Comparison of ENCODE assay signal across 10 cellular contexts in the genomic region with DNA sequence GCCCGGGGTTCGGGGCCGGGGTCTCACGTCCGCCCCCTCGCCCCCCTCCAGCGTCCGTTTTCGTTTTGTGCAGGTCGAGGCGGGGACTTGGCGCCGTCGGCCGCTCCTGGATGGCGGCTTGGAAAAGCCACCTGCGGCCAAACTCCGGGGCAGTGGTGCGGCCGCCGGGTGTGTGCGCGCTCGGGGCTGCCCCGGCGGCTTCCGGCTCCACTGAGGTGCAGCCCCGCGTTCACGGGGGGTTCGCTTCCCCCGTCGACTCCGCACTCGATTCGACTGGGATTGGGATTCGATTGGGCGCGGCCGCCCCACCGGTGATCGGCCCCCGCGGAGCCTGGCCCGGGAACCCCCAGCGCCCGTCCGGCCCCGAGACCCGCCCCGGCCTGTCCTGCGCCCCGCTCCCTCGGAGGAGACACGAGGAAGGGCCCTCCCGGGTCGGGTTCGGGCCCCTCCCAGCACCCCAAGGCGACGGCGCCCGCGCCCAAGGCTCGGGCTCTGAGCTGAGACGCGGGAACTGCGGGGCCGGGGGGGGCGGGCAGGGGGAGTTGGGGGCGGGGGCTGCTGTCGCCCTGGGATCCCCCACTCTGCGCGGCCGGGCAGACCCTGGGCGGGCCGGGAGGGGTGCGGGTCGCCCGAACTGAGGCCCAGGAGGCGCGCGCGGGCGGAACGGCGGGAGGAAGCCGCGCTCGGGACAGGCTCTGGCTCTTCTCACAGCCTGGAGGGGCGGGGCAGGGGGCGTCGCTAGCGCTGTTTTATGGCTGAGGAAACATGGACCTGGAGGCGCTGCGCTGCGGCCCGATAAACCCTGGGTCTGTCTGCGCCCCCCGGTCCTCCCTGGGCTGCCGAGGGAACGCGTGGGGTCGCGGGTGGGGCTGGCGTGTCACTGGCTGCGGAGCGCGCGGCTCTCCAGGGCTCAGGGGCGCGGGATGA. TPM values are rescaled to one million over a fixed set of nuclear protein-coding genes. Genes with fewer than 3 reads are reported as not detected.
DNase-seq lines count a peak whose midpoint lies in the region; TF ChIP-seq lines count a peak whose summit lies in the region.
"Had no signal": no experiment of that assay in that cellular context is flagged by ENCODE, and none has a peak within 500 bp of the region (broad histone marks: within the 10 kb centered on the region; RNA-seq: fewer than 3 reads in every experiment).

No MANE protein-coding gene starts in this region.

- H3K36me3 ChIP-seq in BLaER1 (peaks cover 10% of the 10 kb centered on the region), neural cell (ENCODE audit: insufficient read depth, low read length) (no peaks in the 10 kb centered on the region)

- intact Hi-C loops in activated T-helper 1 cell treated with anti-CD3 and anti-CD28 coated beads, Interleukin-12 subunit alpha, Interleukin-12 subunit beta, Interleukin-2, Interleukin-4 antibody, amounts not matched to agents 30 ng/mL and 10 ng/mL and 1 ng/mL, durations not matched to agents 14 hours and 24 hours and 36 hours (cut with micrococcal nuclease) = loop anchor here (5.0 kb wide), 1 partner anchor 440 kb away; no protein-coding TSS in a partner anchor

- no peak overlapping the region for H3K4ac ChIP-seq in H9 (ENCODE audit: low read depth, low read length)

- H2BK20ac ChIP-seq in H9 (ENCODE audit: low read depth, low read length, poor library complexity, severe bottlenecking) = no peak overlapping the region

- H3K4me3 Mint-ChIP-seq in H9 = peak overlapping the region; percentile 41 to 61; a peak in 4 of 5 replicates
- no peak overlapping the region for H3K4me3 Mint-ChIP-seq in endothelial cell (ENCODE audit: unreplicated experiment)
- no peak overlapping the region for H3K4me3 Mint-ChIP-seq in activated T-helper 1 cell treated with anti-CD3 and anti-CD28 coated beads, Interleukin-12 subunit alpha, Interleukin-12 subunit beta, Interleukin-2, Interleukin-4 antibody, amounts not matched to agents 30 ng/mL and 10 ng/mL and 1 ng/mL, durations not matched to agents 14 hours and 24 hours and 36 hours

- H3K4me1 ChIP-seq in BLaER1 (peaks cover 16% of the 10 kb centered on the region), H9 (ENCODE audit: insufficient read depth, low read length) (0 out of 2 replicates have a peak, but pooled peaks cover 3% of the 10 kb centered on the region)

- TF ChIP-seq RAD21 in neural cell (conservative IDR thresholded peaks at IDR 0.05) = no peak

- peaks cover 82% of the 10 kb centered on the region for H3K27me3 Mint-ChIP-seq in H9 (ENCODE audit: low read depth)
- peaks cover 12% of the 10 kb centered on the region for H3K27me3 Mint-ChIP-seq in endothelial cell (ENCODE audit: unreplicated experiment)
- peaks cover 15% of the 10 kb centered on the region for H3K27me3 Mint-ChIP-seq in activated T-helper 1 cell treated with anti-CD3 and anti-CD28 coated beads, Interleukin-12 subunit alpha, Interleukin-12 subunit beta, Interleukin-2, Interleukin-4 antibody, amounts not matched to agents 30 ng/mL and 10 ng/mL and 1 ng/mL, durations not matched to agents 14 hours and 24 hours and 36 hours (ENCODE audit: insufficient read depth)

- H3K9ac ChIP-seq in BLaER1 (no peak overlapping the region), H9 (ENCODE audit: extremely low read depth, insufficient read length, low read length) (no peak overlapping the region), neural cell (ENCODE audit: low read length) (no peak overlapping the region)

- no peak for TF ChIP-seq EP300 in neural cell (conservative IDR thresholded peaks at IDR 0.05; ENCODE audit: poor library complexity, severe bottlenecking)

- H3T11ph ChIP-seq in H9 (ENCODE audit: low read length) = no peak overlapping the region

- H4K8ac ChIP-seq in H9 (replicated peaks; ENCODE audit: insufficient read length, low read depth, low read length) = no peak overlapping the region

- H3K23me2 ChIP-seq in H9 (ENCODE audit: insufficient read length, low read depth, low read length, poor library complexity, severe bottlenecking) = peaks cover 7% of the 10 kb centered on the region

- no peaks in the 10 kb centered on the region for H3K9me2 ChIP-seq in neural cell (ENCODE audit: insufficient read depth, low read length)

- H3K4me2 ChIP-seq in BLaER1 = no peak overlapping the region
- peak overlapping the region; percentile 44 for H3K4me2 ChIP-seq in H9 (ENCODE audit: insufficient read depth, insufficient read length, low read length)
- no peak overlapping the region for H3K4me2 ChIP-seq in neural cell (ENCODE audit: low read length)

- H3K36me3 Mint-ChIP-seq in H9 (ENCODE audit: insufficient read depth in 1 of 3, low read depth in 3 of 3) (no peaks in the 10 kb centered on the region; a peak in 1 of 7 replicates), endothelial cell (ENCODE audit: low read depth, unreplicated experiment) (peaks cover 12% of the 10 kb centered on the region)
- H3K36me3 Mint-ChIP-seq in activated T-helper 1 cell treated with anti-CD3 and anti-CD28 coated beads, Interleukin-12 subunit alpha, Interleukin-12 subunit beta, Interleukin-2, Interleukin-4 antibody, amounts not matched to agents 30 ng/mL and 10 ng/mL and 1 ng/mL, durations not matched to agents 14 hours and 24 hours and 36 hours (ENCODE audit: low read depth) = peaks cover 6% of the 10 kb centered on the region

- no peak overlapping the region for H3K23ac ChIP-seq in H9 (ENCODE audit: insufficient read length, low read depth, low read length)

- H3K14ac ChIP-seq in H9 (ENCODE audit: insufficient read depth, low read length) = no peak overlapping the region; the same call in 1 of the 2 replicates

- no peaks in the 10 kb centered on the region for H3F3A ChIP-seq in neural cell (ENCODE audit: insufficient read depth, low read length, poor library complexity, severe bottlenecking)

- no peaks in the 10 kb centered on the region for H3K9me3 Mint-ChIP-seq in H9
- no peaks in the 10 kb centered on the region for H3K9me3 Mint-ChIP-seq in endothelial cell (ENCODE audit: unreplicated experiment)
- no peaks in the 10 kb centered on the region for H3K9me3 Mint-ChIP-seq in activated T-helper 1 cell treated with anti-CD3 and anti-CD28 coated beads, Interleukin-12 subunit alpha, Interleukin-12 subunit beta, Interleukin-2, Interleukin-4 antibody, amounts not matched to agents 30 ng/mL and 10 ng/mL and 1 ng/mL, durations not matched to agents 14 hours and 24 hours and 36 hours

- no peak overlapping the region for H3K18ac ChIP-seq in H9 (ENCODE audit: insufficient read length, low read depth, low read length)

- peaks cover 54% of the 10 kb centered on the region for H3K9me3 ChIP-seq in BLaER1
- no peaks in the 10 kb centered on the region for H3K9me3 ChIP-seq in H9 (ENCODE audit: control insufficient read depth, low read depth, low read length)
- no peaks in the 10 kb centered on the region for H3K9me3 ChIP-seq in neural cell (ENCODE audit: low read length)

- H4K5ac ChIP-seq in H9 (ENCODE audit: insufficient read length, low read depth, low read length) = no peak overlapping the region

- peaks cover 14 to 18% of the 10 kb centered on the region in 2 experiments for H3K4me1 Mint-ChIP-seq in H9
- H3K4me1 Mint-ChIP-seq in endothelial cell (ENCODE audit: unreplicated experiment) = peaks cover 2% of the 10 kb centered on the region
- H3K4me1 Mint-ChIP-seq in activated T-helper 1 cell treated with anti-CD3 and anti-CD28 coated beads, Interleukin-12 subunit alpha, Interleukin-12 subunit beta, Interleukin-2, Interleukin-4 antibody, amounts not matched to agents 30 ng/mL and 10 ng/mL and 1 ng/mL, durations not matched to agents 14 hours and 24 hours and 36 hours (ENCODE audit: low read depth) = no peaks in the 10 kb centered on the region

- DNase-seq in H9 (peak; percentile 75), endothelial cell (ENCODE audit: low spot score) (peak; percentile 48), AML-193 (lab: John Stamatoyannopoulos, UW) (no peak), MV-4-11 (lab: John Stamatoyannopoulos, UW) (no peak), KG1 (lab: John Stamatoyannopoulos, UW) (no peak)
- DNase-seq in activated T-helper 1 cell treated with anti-CD3 and anti-CD28 coated beads, Interleukin-12 subunit alpha, Interleukin-12 subunit beta, Interleukin-2, Interleukin-4 antibody, amounts not matched to agents 30 ng/mL and 10 ng/mL and 1 ng/mL, durations not matched to agents 14 hours and 24 hours and 36 hours (ENCODE audit: low spot score) = no peak
- DNase-seq: naive thymus-derived CD8-positive, alpha-beta T cell had no signal

- H2AFZ ChIP-seq in H9 (ENCODE audit: low read length) = no peak overlapping the region
- no peak overlapping the region for H2AFZ ChIP-seq in neural cell (ENCODE audit: low read depth, low read length)

- H3K79me2 ChIP-seq in H9 (ENCODE audit: insufficient read depth, low read length) (no peaks in the 10 kb centered on the region), neural cell (replicated peaks; ENCODE audit: insufficient read depth, low read length) (no peaks in the 10 kb centered on the region)

- peak overlapping the region; percentile 25; the same call in 1 of the 2 replicates for H3K4me3 ChIP-seq in BLaER1
- H3K4me3 ChIP-seq in neural cell (ENCODE audit: low read length) = peak overlapping the region; percentile 56

- H2BK15ac ChIP-seq in H9 (ENCODE audit: low read depth, low read length) = no peak overlapping the region

- no peak overlapping the region for H2BK5ac ChIP-seq in H9 (ENCODE audit: insufficient read length, low read length)

- no peak overlapping the region for H2AK5ac ChIP-seq in H9 (ENCODE audit: insufficient read length, low read length)

- no peak overlapping the region for H2BK120ac ChIP-seq in H9 (ENCODE audit: low read depth, low read length, poor library complexity, severe bottlenecking)

- H3K27me3 ChIP-seq in BLaER1 = peaks cover 35% of the 10 kb centered on the region
- peaks cover 69% of the 10 kb centered on the region for H3K27me3 ChIP-seq in H9 (ENCODE audit: insufficient read depth, low read length)
- peaks cover 82% of the 10 kb centered on the region for H3K27me3 ChIP-seq in neural cell (ENCODE audit: insufficient read depth, low read depth, low read length)

- no peaks in the 10 kb centered on the region for H3K79me1 ChIP-seq in H9 (ENCODE audit: insufficient read depth, low read depth, low read length, poor library complexity, severe bottlenecking)

- H4K20me1 ChIP-seq in BLaER1 = no peaks in the 10 kb centered on the region
- no peaks in the 10 kb centered on the region for H4K20me1 ChIP-seq in H9 (ENCODE audit: control insufficient read depth, insufficient read depth, insufficient read length)
- no peaks in the 10 kb centered on the region for H4K20me1 ChIP-seq in neural cell (ENCODE audit: insufficient read depth)

- H3K27ac Mint-ChIP-seq in H9 = no peak overlapping the region
- no peak overlapping the region for H3K27ac Mint-ChIP-seq in endothelial cell (ENCODE audit: unreplicated experiment)
- H3K27ac Mint-ChIP-seq in activated T-helper 1 cell treated with anti-CD3 and anti-CD28 coated beads, Interleukin-12 subunit alpha, Interleukin-12 subunit beta, Interleukin-2, Interleukin-4 antibody, amounts not matched to agents 30 ng/mL and 10 ng/mL and 1 ng/mL, durations not matched to agents 14 hours and 24 hours and 36 hours = no peak overlapping the region
- H3K27ac Mint-ChIP-seq: naive thymus-derived CD8-positive, alpha-beta T cell had no signal

- H3K56ac ChIP-seq in H9 (ENCODE audit: insufficient read length, low read depth, low read length) = no peak overlapping the region

- TF ChIP-seq CTCF in H9 (conservative IDR thresholded peaks at IDR 0.05) (no peak), endothelial cell (IDR thresholded peaks at IDR 0.05; ENCODE audit: unreplicated experiment) (no peak), neural cell (IDR thresholded peaks at IDR 0.05; ENCODE audit: poor library complexity, severe bottlenecking) (no peak)

- H2BK12ac ChIP-seq in H9 (ENCODE audit: insufficient read length, low read depth, low read length) = no peak overlapping the region

- H3K27ac ChIP-seq in BLaER1 (no peak overlapping the region), H9 (ENCODE audit: insufficient read length, low read depth, low read length) (no peak overlapping the region), neural cell (ENCODE audit: low read length) (no peak overlapping the region)
- H3K27ac ChIP-seq: skin epidermis had no signal

- H4K91ac ChIP-seq in H9 (ENCODE audit: insufficient read length, low read depth, low read length) = no peak overlapping the region

- no CpG with 5 or more reads among the region's 111 CpGs for WGBS in H9 (ENCODE audit: extremely low coverage, insufficient read length, low lambda C conversion rate)

RNA-seq across cellular contexts. Expression of a gene that starts 1.6 kb away (rescaled TPM):
- total RNA-seq in H9 (2021) (0.13 TPM in 2 replicates), endothelial cell (ENCODE audit: unreplicated experiment) (not detected)
- polyA plus RNA-seq in neural cell = 0.30 TPM in 1 of 2 replicates, not detected in the other
- not detected in 2 replicates for polyA minus RNA-seq in neural cell
- not detected in 2 replicates for total RNA-seq in activated T-helper 1 cell treated with anti-CD3 and anti-CD28 coated beads, Interleukin-12 subunit alpha, Interleukin-12 subunit beta, Interleukin-2, Interleukin-4 antibody, amounts not matched to agents 30 ng/mL and 10 ng/mL and 1 ng/mL, durations not matched to agents 14 hours and 24 hours and 36 hours
- total RNA-seq: naive thymus-derived CD8-positive, alpha-beta T cell had no signal

Comparison
In these comparisons a context has a peak if more than half of its experiments do, and no peak if none do; other contexts are left out.
1. DNase-seq: peak in H9 (single experiment) and endothelial cell (single experiment); none in activated T-helper 1 cell treated with anti-CD3 and anti-CD28 coated beads, Interleukin-12 subunit alpha, Interleukin-12 subunit beta, Interleukin-2, Interleukin-4 antibody, amounts not matched to agents 30 ng/mL and 10 ng/mL and 1 ng/mL, durations not matched to agents 14 hours and 24 hours and 36 hours (single experiment), AML-193 (0 of 2), MV-4-11 (single experiment) and KG1 (single experiment).
2. H3K4me3 Mint-ChIP-seq: peak in H9 (2 of 2); none in endothelial cell (single experiment) and activated T-helper 1 cell treated with anti-CD3 and anti-CD28 coated beads, Interleukin-12 subunit alpha, Interleukin-12 subunit beta, Interleukin-2, Interleukin-4 antibody, amounts not matched to agents 30 ng/mL and 10 ng/mL and 1 ng/mL, durations not matched to agents 14 hours and 24 hours and 36 hours (single experiment).